15 cellular contexts compared by ENCODE assay signal in the genomic region with DNA sequence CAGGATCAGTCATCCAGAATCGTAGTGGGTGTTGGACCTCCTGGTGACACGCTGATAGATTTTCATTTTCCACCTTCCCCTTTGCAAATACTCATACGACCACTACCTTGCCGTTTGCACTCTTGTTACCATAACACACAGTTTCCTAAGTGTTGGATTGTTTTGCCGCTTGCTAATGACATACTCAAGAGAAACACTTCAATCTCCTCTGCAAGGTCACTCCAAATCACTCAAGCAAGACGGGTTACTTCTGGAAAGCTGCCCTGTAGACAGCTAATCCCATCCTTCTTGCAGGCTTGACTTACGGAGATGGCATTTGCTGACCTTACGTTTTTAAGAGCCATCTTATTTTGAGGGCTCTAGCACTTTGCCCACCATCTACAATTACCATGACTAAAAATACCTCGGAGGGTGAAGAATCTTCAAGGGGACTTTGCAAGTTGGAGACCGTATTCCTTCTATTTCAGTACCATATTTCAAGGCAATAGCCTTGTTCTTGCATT. TPM values are rescaled to one million over a fixed set of nuclear protein-coding genes. Genes with fewer than 3 reads are reported as not detected.
DNase-seq lines count a peak whose midpoint lies in the region; ATAC-seq and TF ChIP-seq lines count a peak whose summit lies in the region.
"Had no signal": no experiment of that assay in that cellular context is flagged by ENCODE, and none has a peak within 500 bp of the region (broad histone marks: within the 10 kb centered on the region; RNA-seq: fewer than 3 reads in every experiment).

No MANE protein-coding gene starts in this region.

- DNase-seq in Caki2 (ENCODE audit: low read depth) (peak; percentile 25), NCI-H524 (lab: John Stamatoyannopoulos, UW) (peak; percentile 57 to 72), glomerular visceral epithelial cell (ENCODE audit: extremely low spot score) (peak; percentile 15), gastrocnemius medialis (peak in 1 of 2 donors; percentile 69), left lobe of liver (ENCODE audit: low spot score) (no peak), left ventricle myocardium superior (no peak)
- DNase-seq in activated CD8-positive, alpha-beta memory T cell treated with anti-CD3 and anti-CD28 coated beads, Interleukin-2, amount 10 ng/mL, durations not matched to agents 7 days and 5 days = no peak
- DNase-seq: ACHN; Calu3; CD4-positive, CD25-positive, alpha-beta regulatory T cell; DMS 273 treated with DMSO at 0.1 percent for 48 hours; EL had no signal

- no peaks in the 10 kb centered on the region for H3K4me1 Mint-ChIP-seq in activated CD8-positive, alpha-beta memory T cell treated with anti-CD3 and anti-CD28 coated beads, Interleukin-2, amount 10 ng/mL, durations not matched to agents 7 days and 5 days
- H3K4me1 Mint-ChIP-seq: CD4-positive, CD25-positive, alpha-beta regulatory T cell had no signal

- TF ChIP-seq POLR2A in gastrocnemius medialis (IDR thresholded peaks at IDR 0.05) = no peak

- in situ Hi-C loops in Caki2 (cut with HindIII; ENCODE audit: low pct_unique_long_range_greater_than_20kb, low sequenced_read_pairs) = no loop called here
- in situ Hi-C loops in gastrocnemius medialis (cut with MboI; ENCODE audit: low sequenced_read_pairs in 4 of 4) = loop anchor here (10.0 to 25.0 kb wide), 3 partner anchors 96 to 699 kb away; a partner anchor contains a TSS

- H3K9me3 Mint-ChIP-seq in activated CD8-positive, alpha-beta memory T cell treated with anti-CD3 and anti-CD28 coated beads, Interleukin-2, amount 10 ng/mL, durations not matched to agents 7 days and 5 days (ENCODE audit: low read depth) = no peaks in the 10 kb centered on the region
- H3K9me3 Mint-ChIP-seq: CD4-positive, CD25-positive, alpha-beta regulatory T cell had no signal

- ATAC-seq in gastrocnemius medialis (peak; percentile 31 to 59), left lobe of liver (no peak), left ventricle myocardium superior (no peak)
- ATAC-seq in activated CD8-positive, alpha-beta memory T cell treated with anti-CD3 and anti-CD28 coated beads, Interleukin-2, amount 10 ng/mL, durations not matched to agents 7 days and 5 days = no peak
- ATAC-seq: HepG2 had no signal

- H3K4me3 Mint-ChIP-seq in activated CD8-positive, alpha-beta memory T cell treated with anti-CD3 and anti-CD28 coated beads, Interleukin-2, amount 10 ng/mL, durations not matched to agents 7 days and 5 days = no peak overlapping the region
- H3K4me3 Mint-ChIP-seq: CD4-positive, CD25-positive, alpha-beta regulatory T cell had no signal

- no peak overlapping the region for H3K27ac Mint-ChIP-seq in activated CD8-positive, alpha-beta memory T cell treated with anti-CD3 and anti-CD28 coated beads, Interleukin-2, amount 10 ng/mL, durations not matched to agents 7 days and 5 days

- H3K27ac ChIP-seq in gastrocnemius medialis = peak overlapping the region; percentile 68 to 84 (median 74)
- H3K27ac ChIP-seq: BLaER1 treated with 17β-estradiol and CSF1 and Interleukin-3, amounts not matched to agents 10 nM and 100 nM had no signal

- H3K4me1 ChIP-seq in gastrocnemius medialis = peaks cover 16 to 18% of the 10 kb centered on the region in 2 donors
- H3K4me1 ChIP-seq: HAP-1 had no signal

- CTCF ChIA-PET in activated CD8-positive, alpha-beta memory T cell treated with anti-CD3 and anti-CD28 coated beads, Interleukin-2, amount 10 ng/mL, durations not matched to agents 7 days and 5 days (lab: Charles Lee) = interaction anchor here (1.0 to 1.1 kb wide), 4 partner anchors 20 to 293 kb away, joined by 3 read pairs; no protein-coding TSS in a partner anchor

- no peaks in the 10 kb centered on the region for H3K9me3 ChIP-seq in gastrocnemius medialis
- H3K9me3 ChIP-seq: BLaER1 treated with 17β-estradiol and CSF1 and Interleukin-3, amounts not matched to agents 10 nM and 100 nM; HAP-1 had no signal

- no peaks in the 10 kb centered on the region for H3K27me3 Mint-ChIP-seq in activated CD8-positive, alpha-beta memory T cell treated with anti-CD3 and anti-CD28 coated beads, Interleukin-2, amount 10 ng/mL, durations not matched to agents 7 days and 5 days

- peak overlapping the region in 1 of 4 donors; percentile 20 for H3K4me3 ChIP-seq in gastrocnemius medialis
- H3K4me3 ChIP-seq: BLaER1 treated with 17β-estradiol and CSF1 and Interleukin-3, amounts not matched to agents 10 nM and 100 nM; HAP-1 had no signal

- no peak for TF ChIP-seq CTCF in gastrocnemius medialis (IDR thresholded peaks at IDR 0.05 in 4 of 5, conservative IDR thresholded peaks at IDR 0.05 in 1 of 5)

- no peaks in the 10 kb centered on the region for H3K36me3 Mint-ChIP-seq in activated CD8-positive, alpha-beta memory T cell treated with anti-CD3 and anti-CD28 coated beads, Interleukin-2, amount 10 ng/mL, durations not matched to agents 7 days and 5 days
- H3K36me3 Mint-ChIP-seq: CD4-positive, CD25-positive, alpha-beta regulatory T cell had no signal

- intact Hi-C loops in gastrocnemius medialis (cut with DNase I; ENCODE audit: low total_unique reads) = loop anchor here (5.0 kb wide), 1 partner anchor 689 kb away; no protein-coding TSS in a partner anchor
- intact Hi-C loops in left ventricle myocardium superior (cut with micrococcal nuclease) = loop anchor here (10.0 kb wide), 1 partner anchor 686 kb away; no protein-coding TSS in a partner anchor

- no peaks in the 10 kb centered on the region for H3K36me3 ChIP-seq in gastrocnemius medialis
- H3K36me3 ChIP-seq: BLaER1 treated with 17β-estradiol and CSF1 and Interleukin-3, amounts not matched to agents 10 nM and 100 nM; HAP-1 had no signal

- H3K27me3 ChIP-seq in gastrocnemius medialis = no peaks in the 10 kb centered on the region
- H3K27me3 ChIP-seq: BLaER1 treated with 17β-estradiol and CSF1 and Interleukin-3, amounts not matched to agents 10 nM and 100 nM had no signal

RNA-seq across cellular contexts. Expression of a gene that starts 46.2 kb away (rescaled TPM):
- 0.03 TPM in 1 of 2 replicates, not detected in the other for total RNA-seq in Caki2 (2014; rRNA removed; shearing (Covaris generic); ENCODE audit: low replicate concordance)
- total RNA-seq in gastrocnemius medialis (10 to 100 TPM in 1 of 4 donors, 1 to 10 TPM in 3; 1.5 to 17.6 (median 5.3) TPM), left lobe of liver (4.2 TPM), left ventricle myocardium superior (0.87 TPM)
- total RNA-seq in activated CD8-positive, alpha-beta memory T cell treated with anti-CD3 and anti-CD28 coated beads, Interleukin-2, amount 10 ng/mL, durations not matched to agents 7 days and 5 days = 1 to 10 TPM; 4.1 to 4.3 TPM

Comparison
In these comparisons a context has a peak if more than half of its experiments do, and no peak if none do; other contexts are left out.
1. DNase-seq: peak in Caki2 (single experiment), NCI-H524 (2 of 2) and glomerular visceral epithelial cell (single experiment); none in left lobe of liver (single experiment), activated CD8-positive, alpha-beta memory T cell treated with anti-CD3 and anti-CD28 coated beads, Interleukin-2, amount 10 ng/mL, durations not matched to agents 7 days and 5 days (single experiment) and left ventricle myocardium superior (single experiment).
2. ATAC-seq: peak in gastrocnemius medialis (2 of 2); none in left lobe of liver (single experiment), activated CD8-positive, alpha-beta memory T cell treated with anti-CD3 and anti-CD28 coated beads, Interleukin-2, amount 10 ng/mL, durations not matched to agents 7 days and 5 days (single experiment) and left ventricle myocardium superior (single experiment).